8 cellular contexts compared by ENCODE assay signal in genomic region chr3:159839561-159840379, GRCh38. TPM values are rescaled to one million over a fixed set of nuclear protein-coding genes. Genes with fewer than 3 reads are reported as not detected.
A peak's percentile ranks its signal among the peaks of the same experiment; 100 is the strongest.
DNase-seq lines count a peak whose midpoint lies in the region; ATAC-seq and TF ChIP-seq lines count a peak whose summit lies in the region.

Gene SCHIP1 (plus strand): TSS chr3:159839861.

- peaks cover 2 to 15% (median 10%) of the 10 kb centered on the region in 5 donors for H3K27me3 Mint-ChIP-seq in naive thymus-derived CD8-positive, alpha-beta T cell

- ATAC-seq in GM19468 (IDR thresholded peaks at IDR 0.05; ENCODE audit: extremely low read depth, unreplicated experiment) = peak; percentile 19
- ATAC-seq in naive thymus-derived CD8-positive, alpha-beta T cell = peak; percentile 49 to 66
- ATAC-seq in GM21529 (IDR thresholded peaks at IDR 0.05; ENCODE audit: unreplicated experiment) = no peak
- ATAC-seq in HG02970 (IDR thresholded peaks at IDR 0.05; ENCODE audit: low FRiP score, unreplicated experiment) = no peak
- ATAC-seq in esophagus mucosa = no peak

- no peaks in the 10 kb centered on the region for H3K36me3 Mint-ChIP-seq in naive thymus-derived CD8-positive, alpha-beta T cell

- peaks cover 0 to 11% (median 6%) of the 10 kb centered on the region in 4 donors for H3K4me1 Mint-ChIP-seq in naive thymus-derived CD8-positive, alpha-beta T cell

- H3K9me3 Mint-ChIP-seq in naive thymus-derived CD8-positive, alpha-beta T cell = no peaks in the 10 kb centered on the region

- H3K4me3 Mint-ChIP-seq in naive thymus-derived CD8-positive, alpha-beta T cell = peak within 1 kb of the TSS; percentile 3 to 69 (median 28)

- POLR2A ChIA-PET in naive thymus-derived CD8-positive, alpha-beta T cell (lab: Charles Lee) = interaction anchor here (0.8 kb wide), 1 partner anchor 62 kb away, joined by 4 read pairs; no protein-coding TSS in a partner anchor

- TF ChIP-seq CTCF in epithelial cell of proximal tubule (conservative IDR thresholded peaks at IDR 0.05; ENCODE audit: low read depth, low read length) = no peak

- DNase-seq in NCI-H446 (lab: John Stamatoyannopoulos, UW) = peak; percentile 80 to 94
- DNase-seq in epithelial cell of proximal tubule (ENCODE audit: low read depth) = no peak
- peak in 1 of 10 donors; percentile 3 for DNase-seq in naive thymus-derived CD8-positive, alpha-beta T cell
- no peak for DNase-seq in OCI-M2 (lab: John Stamatoyannopoulos, UW; ENCODE audit: unreplicated experiment)

- no peak within 1 kb of the TSS for H3K27ac Mint-ChIP-seq in naive thymus-derived CD8-positive, alpha-beta T cell

- peak within 1 kb of the TSS; percentile 34 for H3K4me3 ChIP-seq in epithelial cell of proximal tubule (ENCODE audit: low read depth, low read length)

RNA-seq across cellular contexts. Expression of gene SCHIP1, which starts in this region (rescaled TPM):
- 3.0 and 8.7 TPM in 2 replicates for total RNA-seq in epithelial cell of proximal tubule
- not detected for total RNA-seq in naive thymus-derived CD8-positive, alpha-beta T cell
- not detected for polyA plus RNA-seq in naive thymus-derived CD8-positive, alpha-beta T cell
- 1.00 TPM for total RNA-seq in esophagus mucosa

Comparison
In these comparisons a context has a peak if more than half of its experiments do, and no peak if none do; other contexts are left out.
1. Peak in ATAC-seq in naive thymus-derived CD8-positive, alpha-beta T cell; RNA of the gene not detected or under 1 TPM.
2. DNase-seq: peak in NCI-H446 (2 of 2); none in epithelial cell of proximal tubule (single experiment) and OCI-M2 (single experiment).